Comparison of ENCODE assay signal across 8 cellular contexts in genomic region chr2:112137516-112138142, GRCh38. TPM values are rescaled to one million over a fixed set of nuclear protein-coding genes. Genes with fewer than 3 reads are reported as not detected.
DNase-seq lines count a peak whose midpoint lies in the region; ATAC-seq and TF ChIP-seq lines count a peak whose summit lies in the region.

No MANE protein-coding gene starts in this region.

- no peak for ATAC-seq in HG03159 (IDR thresholded peaks at IDR 0.05; ENCODE audit: unreplicated experiment)
- ATAC-seq in HG02870 (IDR thresholded peaks at IDR 0.05; ENCODE audit: unreplicated experiment): no peak

- H3K27ac Mint-ChIP-seq in progenitor cell of endocrine pancreas: no peak overlapping the region

- DNase-seq in activated CD4-positive, alpha-beta T cell treated with anti-CD3 and anti-CD28 coated beads for 48 hours: peak; percentile 28
- no peak for DNase-seq in activated CD4-positive, alpha-beta T cell treated with anti-CD3 and anti-CD28 coated beads for 1 hour
- DNase-seq in germinal center (ENCODE audit: low spot score) (peak; percentile 47), progenitor cell of endocrine pancreas (ENCODE audit: low spot score, unreplicated experiment) (no peak), ACHN (no peak)

- H3K9me3 Mint-ChIP-seq in progenitor cell of endocrine pancreas (ENCODE audit: low read depth): peaks cover 3% of the 10 kb centered on the region

- peaks cover 4% of the 10 kb centered on the region for H3K4me1 Mint-ChIP-seq in progenitor cell of endocrine pancreas (ENCODE audit: low read depth)

- TF ChIP-seq CTCF in VCaP (conservative IDR thresholded peaks at IDR 0.05): no peak
- TF ChIP-seq CTCF in progenitor cell of endocrine pancreas (IDR thresholded peaks at IDR 0.05; ENCODE audit: unreplicated experiment): no peak

- peak overlapping the region; percentile 67 for H3K4me3 Mint-ChIP-seq in progenitor cell of endocrine pancreas (ENCODE audit: low read depth)

- H3K27me3 Mint-ChIP-seq in progenitor cell of endocrine pancreas: peaks cover 29% of the 10 kb centered on the region

- peak overlapping the region; percentile 57; the same call in 1 of the 2 replicates for H3K27ac ChIP-seq in VCaP

- peaks cover under 1% of the 10 kb centered on the region for H3K36me3 Mint-ChIP-seq in progenitor cell of endocrine pancreas (ENCODE audit: insufficient read depth)

- in situ Hi-C loops in ACHN (cut with HindIII; ENCODE audit: low pct_ligation_motif_present, low pct_unique_long_range_greater_than_20kb, low sequenced_read_pairs): no loop called here

RNA-seq across cellular contexts. Expression of gene FBLN7, which starts 0.6 kb away (rescaled TPM):
- total RNA-seq in progenitor cell of endocrine pancreas: 9.3 and 13.3 TPM in 2 replicates

Comparison
In these comparisons a context has a peak if more than half of its experiments do, and no peak if none do; other contexts are left out.
1. DNase-seq: peak in activated CD4-positive, alpha-beta T cell treated with anti-CD3 and anti-CD28 coated beads for 48 hours (single experiment) and germinal center (single experiment); none in activated CD4-positive, alpha-beta T cell treated with anti-CD3 and anti-CD28 coated beads for 1 hour (single experiment), progenitor cell of endocrine pancreas (single experiment) and ACHN (single experiment).